ENCODE assay signal across 3 cellular contexts in the genomic region with DNA sequence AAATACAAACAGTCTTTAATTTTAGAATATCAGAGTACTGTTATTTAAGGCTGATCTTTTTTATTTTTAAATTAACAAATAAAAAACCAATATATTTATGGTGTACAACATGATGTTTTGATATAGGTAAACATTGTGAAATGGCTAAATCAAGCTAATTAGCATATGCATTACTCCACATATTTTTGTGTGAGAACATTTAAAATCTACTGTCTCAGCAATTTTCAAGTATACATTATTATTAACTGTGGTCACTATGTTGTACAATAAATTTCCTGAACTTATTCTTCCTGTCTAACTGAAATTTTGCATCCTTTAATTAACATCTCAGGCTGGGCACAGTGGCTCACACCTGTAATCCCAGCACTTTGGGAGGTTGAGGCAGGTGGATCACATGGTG. TPM values are rescaled to one million over a fixed set of nuclear protein-coding genes. Genes with fewer than 3 reads are reported as not detected.
"Had no signal": no experiment of that assay in that cellular context is flagged by ENCODE, and none has a peak within 500 bp of the region (broad histone marks: within the 10 kb centered on the region; RNA-seq: fewer than 3 reads in every experiment).

No MANE protein-coding gene starts in this region.

RNA-seq across cellular contexts. Expression of gene TPTE, which starts 57.5 kb away (rescaled TPM):
- total RNA-seq: HT-29, IMR-90 had no signal
- polyA plus RNA-seq: IgD-negative memory B cell, IMR-90 had no signal
